In the genomic region with DNA sequence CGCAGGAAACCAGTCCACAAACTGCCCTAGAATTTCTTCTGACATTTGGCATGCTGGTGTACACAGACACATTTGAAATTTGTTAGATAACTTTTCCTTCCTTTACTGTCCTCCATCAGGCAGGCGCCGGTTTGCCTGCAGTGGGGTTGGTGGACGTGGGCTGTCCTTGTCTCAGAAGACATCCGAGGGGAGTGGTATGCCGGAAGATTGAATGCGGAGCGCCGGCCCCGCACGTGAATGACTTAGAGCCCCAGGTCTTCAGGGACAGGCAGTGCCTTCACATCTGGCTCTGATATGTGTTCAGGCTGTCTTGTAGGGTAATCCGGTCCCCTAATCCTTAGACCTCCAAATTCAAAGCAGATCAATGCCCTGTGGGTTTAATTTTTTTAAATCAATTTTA, we compare ENCODE assay signal across 1 cellular context.
TF ChIP-seq lines count a peak whose summit lies in the region.

No MANE protein-coding gene starts in this region.

TF ChIP-seq in WTC11, 78 proteins besides CTCF, POLR2A, EP300 and RAD21:
- TF ChIP-seq, protein P1, sequence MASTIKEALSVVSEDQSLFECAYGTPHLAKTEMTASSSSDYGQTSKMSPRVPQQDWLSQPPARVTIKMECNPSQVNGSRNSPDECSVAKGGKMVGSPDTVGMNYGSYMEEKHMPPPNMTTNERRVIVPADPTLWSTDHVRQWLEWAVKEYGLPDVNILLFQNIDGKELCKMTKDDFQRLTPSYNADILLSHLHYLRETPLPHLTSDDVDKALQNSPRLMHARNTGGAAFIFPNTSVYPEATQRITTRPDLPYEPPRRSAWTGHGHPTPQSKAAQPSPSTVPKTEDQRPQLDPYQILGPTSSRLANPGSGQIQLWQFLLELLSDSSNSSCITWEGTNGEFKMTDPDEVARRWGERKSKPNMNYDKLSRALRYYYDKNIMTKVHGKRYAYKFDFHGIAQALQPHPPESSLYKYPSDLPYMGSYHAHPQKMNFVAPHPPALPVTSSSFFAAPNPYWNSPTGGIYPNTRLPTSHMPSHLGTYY (CRISPR knock-in tag; IDR thresholded peaks at IDR 0.05) = no peak
- TF ChIP-seq NFATC4 (CRISPR knock-in tag; IDR thresholded peaks at IDR 0.05) (no peak), NR1H2 (CRISPR knock-in tag; IDR thresholded peaks at IDR 0.05) (no peak), CBFB (CRISPR knock-in tag; IDR thresholded peaks at IDR 0.05; ENCODE audit: low read depth) (no peak), FOXJ3 (CRISPR knock-in tag; IDR thresholded peaks at IDR 0.05; ENCODE audit: borderline replicate concordance) (no peak), NFYB (CRISPR knock-in tag; conservative IDR thresholded peaks at IDR 0.05; ENCODE audit: low read depth) (no peak), FOXK1 (CRISPR knock-in tag; IDR thresholded peaks at IDR 0.05) (no peak), ZNF121 (CRISPR knock-in tag; IDR thresholded peaks at IDR 0.05) (no peak), ZNF423 (CRISPR knock-in tag; IDR thresholded peaks at IDR 0.05) (no peak), PRRX2 (CRISPR knock-in tag; IDR thresholded peaks at IDR 0.05) (no peak)
- TF ChIP-seq, protein P2, sequence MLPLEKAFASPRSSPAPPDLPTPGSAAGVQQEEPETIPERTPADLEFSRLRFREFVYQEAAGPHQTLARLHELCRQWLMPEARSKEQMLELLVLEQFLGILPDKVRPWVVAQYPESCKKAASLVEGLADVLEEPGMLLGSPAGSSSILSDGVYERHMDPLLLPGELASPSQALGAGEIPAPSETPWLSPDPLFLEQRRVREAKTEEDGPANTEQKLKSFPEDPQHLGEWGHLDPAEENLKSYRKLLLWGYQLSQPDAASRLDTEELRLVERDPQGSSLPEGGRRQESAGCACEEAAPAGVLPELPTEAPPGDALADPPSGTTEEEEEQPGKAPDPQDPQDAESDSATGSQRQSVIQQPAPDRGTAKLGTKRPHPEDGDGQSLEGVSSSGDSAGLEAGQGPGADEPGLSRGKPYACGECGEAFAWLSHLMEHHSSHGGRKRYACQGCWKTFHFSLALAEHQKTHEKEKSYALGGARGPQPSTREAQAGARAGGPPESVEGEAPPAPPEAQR (CRISPR knock-in tag; IDR thresholded peaks at IDR 0.05) = no peak
- TF ChIP-seq, protein P3, sequence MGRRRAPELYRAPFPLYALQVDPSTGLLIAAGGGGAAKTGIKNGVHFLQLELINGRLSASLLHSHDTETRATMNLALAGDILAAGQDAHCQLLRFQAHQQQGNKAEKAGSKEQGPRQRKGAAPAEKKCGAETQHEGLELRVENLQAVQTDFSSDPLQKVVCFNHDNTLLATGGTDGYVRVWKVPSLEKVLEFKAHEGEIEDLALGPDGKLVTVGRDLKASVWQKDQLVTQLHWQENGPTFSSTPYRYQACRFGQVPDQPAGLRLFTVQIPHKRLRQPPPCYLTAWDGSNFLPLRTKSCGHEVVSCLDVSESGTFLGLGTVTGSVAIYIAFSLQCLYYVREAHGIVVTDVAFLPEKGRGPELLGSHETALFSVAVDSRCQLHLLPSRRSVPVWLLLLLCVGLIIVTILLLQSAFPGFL (CRISPR knock-in tag; IDR thresholded peaks at IDR 0.05; ENCODE audit: borderline replicate concordance) = no peak
- TF ChIP-seq, protein P4, sequence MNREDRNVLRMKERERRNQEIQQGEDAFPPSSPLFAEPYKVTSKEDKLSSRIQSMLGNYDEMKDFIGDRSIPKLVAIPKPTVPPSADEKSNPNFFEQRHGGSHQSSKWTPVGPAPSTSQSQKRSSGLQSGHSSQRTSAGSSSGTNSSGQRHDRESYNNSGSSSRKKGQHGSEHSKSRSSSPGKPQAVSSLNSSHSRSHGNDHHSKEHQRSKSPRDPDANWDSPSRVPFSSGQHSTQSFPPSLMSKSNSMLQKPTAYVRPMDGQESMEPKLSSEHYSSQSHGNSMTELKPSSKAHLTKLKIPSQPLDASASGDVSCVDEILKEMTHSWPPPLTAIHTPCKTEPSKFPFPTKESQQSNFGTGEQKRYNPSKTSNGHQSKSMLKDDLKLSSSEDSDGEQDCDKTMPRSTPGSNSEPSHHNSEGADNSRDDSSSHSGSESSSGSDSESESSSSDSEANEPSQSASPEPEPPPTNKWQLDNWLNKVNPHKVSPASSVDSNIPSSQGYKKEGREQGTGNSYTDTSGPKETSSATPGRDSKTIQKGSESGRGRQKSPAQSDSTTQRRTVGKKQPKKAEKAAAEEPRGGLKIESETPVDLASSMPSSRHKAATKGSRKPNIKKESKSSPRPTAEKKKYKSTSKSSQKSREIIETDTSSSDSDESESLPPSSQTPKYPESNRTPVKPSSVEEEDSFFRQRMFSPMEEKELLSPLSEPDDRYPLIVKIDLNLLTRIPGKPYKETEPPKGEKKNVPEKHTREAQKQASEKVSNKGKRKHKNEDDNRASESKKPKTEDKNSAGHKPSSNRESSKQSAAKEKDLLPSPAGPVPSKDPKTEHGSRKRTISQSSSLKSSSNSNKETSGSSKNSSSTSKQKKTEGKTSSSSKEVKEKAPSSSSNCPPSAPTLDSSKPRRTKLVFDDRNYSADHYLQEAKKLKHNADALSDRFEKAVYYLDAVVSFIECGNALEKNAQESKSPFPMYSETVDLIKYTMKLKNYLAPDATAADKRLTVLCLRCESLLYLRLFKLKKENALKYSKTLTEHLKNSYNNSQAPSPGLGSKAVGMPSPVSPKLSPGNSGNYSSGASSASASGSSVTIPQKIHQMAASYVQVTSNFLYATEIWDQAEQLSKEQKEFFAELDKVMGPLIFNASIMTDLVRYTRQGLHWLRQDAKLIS (CRISPR knock-in tag; IDR thresholded peaks at IDR 0.05; ENCODE audit: borderline replicate concordance) = no peak
- TF ChIP-seq, protein P5, sequence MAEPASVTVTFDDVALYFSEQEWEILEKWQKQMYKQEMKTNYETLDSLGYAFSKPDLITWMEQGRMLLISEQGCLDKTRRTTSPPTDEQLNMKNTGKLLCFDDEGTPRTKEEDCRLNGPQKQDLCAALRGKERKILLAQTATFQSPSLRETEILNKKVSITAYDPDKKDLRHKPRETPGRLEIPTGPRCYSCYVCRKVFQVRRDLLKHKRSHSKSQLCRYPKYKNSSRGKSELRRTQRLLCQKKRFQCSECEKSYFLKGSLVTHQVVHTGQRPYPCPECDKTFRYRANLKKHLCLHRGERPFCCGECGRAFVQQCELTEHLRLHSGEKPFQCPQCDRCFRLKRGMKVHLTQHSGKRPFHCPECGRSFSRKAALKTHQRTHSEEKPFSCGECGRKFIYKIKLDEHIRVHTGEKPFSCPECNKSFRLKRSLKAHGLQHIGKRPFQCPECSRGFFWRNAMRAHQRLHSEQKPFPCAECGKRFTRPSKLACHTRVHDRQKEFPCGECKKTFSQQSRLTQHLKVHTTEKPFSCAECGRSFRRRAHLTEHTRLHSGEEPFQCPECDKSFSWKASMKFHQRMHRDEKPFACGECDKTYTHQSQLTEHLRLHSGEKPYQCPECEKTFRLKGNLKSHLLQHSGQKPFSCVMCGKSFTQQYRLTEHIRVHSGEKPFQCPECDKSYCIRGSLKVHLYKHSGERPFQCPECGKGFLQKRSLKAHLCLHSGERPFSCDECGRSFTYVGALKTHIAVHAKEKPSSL (CRISPR knock-in tag; conservative IDR thresholded peaks at IDR 0.05) = no peak
- TF ChIP-seq, protein P6, sequence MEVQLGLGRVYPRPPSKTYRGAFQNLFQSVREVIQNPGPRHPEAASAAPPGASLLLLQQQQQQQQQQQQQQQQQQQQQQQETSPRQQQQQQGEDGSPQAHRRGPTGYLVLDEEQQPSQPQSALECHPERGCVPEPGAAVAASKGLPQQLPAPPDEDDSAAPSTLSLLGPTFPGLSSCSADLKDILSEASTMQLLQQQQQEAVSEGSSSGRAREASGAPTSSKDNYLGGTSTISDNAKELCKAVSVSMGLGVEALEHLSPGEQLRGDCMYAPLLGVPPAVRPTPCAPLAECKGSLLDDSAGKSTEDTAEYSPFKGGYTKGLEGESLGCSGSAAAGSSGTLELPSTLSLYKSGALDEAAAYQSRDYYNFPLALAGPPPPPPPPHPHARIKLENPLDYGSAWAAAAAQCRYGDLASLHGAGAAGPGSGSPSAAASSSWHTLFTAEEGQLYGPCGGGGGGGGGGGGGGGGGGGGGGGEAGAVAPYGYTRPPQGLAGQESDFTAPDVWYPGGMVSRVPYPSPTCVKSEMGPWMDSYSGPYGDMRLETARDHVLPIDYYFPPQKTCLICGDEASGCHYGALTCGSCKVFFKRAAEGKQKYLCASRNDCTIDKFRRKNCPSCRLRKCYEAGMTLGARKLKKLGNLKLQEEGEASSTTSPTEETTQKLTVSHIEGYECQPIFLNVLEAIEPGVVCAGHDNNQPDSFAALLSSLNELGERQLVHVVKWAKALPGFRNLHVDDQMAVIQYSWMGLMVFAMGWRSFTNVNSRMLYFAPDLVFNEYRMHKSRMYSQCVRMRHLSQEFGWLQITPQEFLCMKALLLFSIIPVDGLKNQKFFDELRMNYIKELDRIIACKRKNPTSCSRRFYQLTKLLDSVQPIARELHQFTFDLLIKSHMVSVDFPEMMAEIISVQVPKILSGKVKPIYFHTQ (CRISPR knock-in tag; IDR thresholded peaks at IDR 0.05) = no peak
- TF ChIP-seq, protein P7, sequence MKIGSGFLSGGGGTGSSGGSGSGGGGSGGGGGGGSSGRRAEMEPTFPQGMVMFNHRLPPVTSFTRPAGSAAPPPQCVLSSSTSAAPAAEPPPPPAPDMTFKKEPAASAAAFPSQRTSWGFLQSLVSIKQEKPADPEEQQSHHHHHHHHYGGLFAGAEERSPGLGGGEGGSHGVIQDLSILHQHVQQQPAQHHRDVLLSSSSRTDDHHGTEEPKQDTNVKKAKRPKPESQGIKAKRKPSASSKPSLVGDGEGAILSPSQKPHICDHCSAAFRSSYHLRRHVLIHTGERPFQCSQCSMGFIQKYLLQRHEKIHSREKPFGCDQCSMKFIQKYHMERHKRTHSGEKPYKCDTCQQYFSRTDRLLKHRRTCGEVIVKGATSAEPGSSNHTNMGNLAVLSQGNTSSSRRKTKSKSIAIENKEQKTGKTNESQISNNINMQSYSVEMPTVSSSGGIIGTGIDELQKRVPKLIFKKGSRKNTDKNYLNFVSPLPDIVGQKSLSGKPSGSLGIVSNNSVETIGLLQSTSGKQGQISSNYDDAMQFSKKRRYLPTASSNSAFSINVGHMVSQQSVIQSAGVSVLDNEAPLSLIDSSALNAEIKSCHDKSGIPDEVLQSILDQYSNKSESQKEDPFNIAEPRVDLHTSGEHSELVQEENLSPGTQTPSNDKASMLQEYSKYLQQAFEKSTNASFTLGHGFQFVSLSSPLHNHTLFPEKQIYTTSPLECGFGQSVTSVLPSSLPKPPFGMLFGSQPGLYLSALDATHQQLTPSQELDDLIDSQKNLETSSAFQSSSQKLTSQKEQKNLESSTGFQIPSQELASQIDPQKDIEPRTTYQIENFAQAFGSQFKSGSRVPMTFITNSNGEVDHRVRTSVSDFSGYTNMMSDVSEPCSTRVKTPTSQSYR (CRISPR knock-in tag; IDR thresholded peaks at IDR 0.05) = no peak
- TF ChIP-seq, protein P8, sequence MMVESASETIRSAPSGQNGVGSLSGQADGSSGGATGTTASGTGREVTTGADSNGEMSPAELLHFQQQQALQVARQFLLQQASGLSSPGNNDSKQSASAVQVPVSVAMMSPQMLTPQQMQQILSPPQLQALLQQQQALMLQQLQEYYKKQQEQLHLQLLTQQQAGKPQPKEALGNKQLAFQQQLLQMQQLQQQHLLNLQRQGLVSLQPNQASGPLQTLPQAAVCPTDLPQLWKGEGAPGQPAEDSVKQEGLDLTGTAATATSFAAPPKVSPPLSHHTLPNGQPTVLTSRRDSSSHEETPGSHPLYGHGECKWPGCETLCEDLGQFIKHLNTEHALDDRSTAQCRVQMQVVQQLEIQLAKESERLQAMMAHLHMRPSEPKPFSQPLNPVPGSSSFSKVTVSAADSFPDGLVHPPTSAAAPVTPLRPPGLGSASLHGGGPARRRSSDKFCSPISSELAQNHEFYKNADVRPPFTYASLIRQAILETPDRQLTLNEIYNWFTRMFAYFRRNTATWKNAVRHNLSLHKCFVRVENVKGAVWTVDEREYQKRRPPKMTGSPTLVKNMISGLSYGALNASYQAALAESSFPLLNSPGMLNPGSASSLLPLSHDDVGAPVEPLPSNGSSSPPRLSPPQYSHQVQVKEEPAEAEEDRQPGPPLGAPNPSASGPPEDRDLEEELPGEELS (CRISPR knock-in tag; IDR thresholded peaks at IDR 0.05) = no peak
TF ChIP-seq in WTC11: peak in this region for 0.
